1 cellular context compared by ENCODE assay signal in the genomic region with DNA sequence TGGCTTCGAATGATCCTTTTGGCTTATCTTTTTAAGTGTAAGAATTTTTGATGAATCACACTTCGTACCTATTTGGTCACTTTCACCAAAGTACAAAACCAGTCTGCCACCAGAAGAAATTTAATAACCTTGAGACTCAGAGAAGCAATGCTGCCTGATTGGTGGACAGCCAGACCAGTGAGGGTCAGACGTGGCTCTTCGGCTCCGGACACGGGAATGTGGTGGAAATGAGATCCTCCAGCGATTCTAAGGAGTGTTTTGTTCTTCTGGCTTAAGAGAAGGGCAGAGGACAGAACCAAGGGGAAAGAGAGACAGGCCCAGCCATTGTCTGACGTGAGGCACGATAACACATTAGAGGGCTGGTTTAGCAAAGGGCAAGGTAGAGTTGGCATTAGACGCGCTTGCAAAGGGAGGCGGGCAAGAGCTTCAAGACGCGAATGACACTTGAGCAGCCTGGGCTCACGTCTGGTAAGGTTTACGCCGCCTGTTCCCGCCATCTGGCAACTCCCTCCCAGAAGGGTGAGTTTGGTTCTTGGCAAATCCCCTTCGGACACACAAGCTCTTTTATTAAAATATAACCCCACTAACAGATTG.
TF ChIP-seq lines count a peak whose summit lies in the region.

No MANE protein-coding gene starts in this region.

TF ChIP-seq in GM12878, 131 proteins besides CTCF, POLR2A, EP300 and RAD21 (continued from another document and continues in another):
- TF ChIP-seq, protein P1, sequence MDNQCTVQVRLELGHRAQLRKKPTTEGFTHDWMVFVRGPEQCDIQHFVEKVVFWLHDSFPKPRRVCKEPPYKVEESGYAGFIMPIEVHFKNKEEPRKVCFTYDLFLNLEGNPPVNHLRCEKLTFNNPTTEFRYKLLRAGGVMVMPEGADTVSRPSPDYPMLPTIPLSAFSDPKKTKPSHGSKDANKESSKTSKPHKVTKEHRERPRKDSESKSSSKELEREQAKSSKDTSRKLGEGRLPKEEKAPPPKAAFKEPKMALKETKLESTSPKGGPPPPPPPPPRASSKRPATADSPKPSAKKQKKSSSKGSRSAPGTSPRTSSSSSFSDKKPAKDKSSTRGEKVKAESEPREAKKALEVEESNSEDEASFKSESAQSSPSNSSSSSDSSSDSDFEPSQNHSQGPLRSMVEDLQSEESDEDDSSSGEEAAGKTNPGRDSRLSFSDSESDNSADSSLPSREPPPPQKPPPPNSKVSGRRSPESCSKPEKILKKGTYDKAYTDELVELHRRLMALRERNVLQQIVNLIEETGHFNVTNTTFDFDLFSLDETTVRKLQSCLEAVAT (IDR thresholded peaks at IDR 0.05) = peak; percentile 19
- TF ChIP-seq, protein P2, sequence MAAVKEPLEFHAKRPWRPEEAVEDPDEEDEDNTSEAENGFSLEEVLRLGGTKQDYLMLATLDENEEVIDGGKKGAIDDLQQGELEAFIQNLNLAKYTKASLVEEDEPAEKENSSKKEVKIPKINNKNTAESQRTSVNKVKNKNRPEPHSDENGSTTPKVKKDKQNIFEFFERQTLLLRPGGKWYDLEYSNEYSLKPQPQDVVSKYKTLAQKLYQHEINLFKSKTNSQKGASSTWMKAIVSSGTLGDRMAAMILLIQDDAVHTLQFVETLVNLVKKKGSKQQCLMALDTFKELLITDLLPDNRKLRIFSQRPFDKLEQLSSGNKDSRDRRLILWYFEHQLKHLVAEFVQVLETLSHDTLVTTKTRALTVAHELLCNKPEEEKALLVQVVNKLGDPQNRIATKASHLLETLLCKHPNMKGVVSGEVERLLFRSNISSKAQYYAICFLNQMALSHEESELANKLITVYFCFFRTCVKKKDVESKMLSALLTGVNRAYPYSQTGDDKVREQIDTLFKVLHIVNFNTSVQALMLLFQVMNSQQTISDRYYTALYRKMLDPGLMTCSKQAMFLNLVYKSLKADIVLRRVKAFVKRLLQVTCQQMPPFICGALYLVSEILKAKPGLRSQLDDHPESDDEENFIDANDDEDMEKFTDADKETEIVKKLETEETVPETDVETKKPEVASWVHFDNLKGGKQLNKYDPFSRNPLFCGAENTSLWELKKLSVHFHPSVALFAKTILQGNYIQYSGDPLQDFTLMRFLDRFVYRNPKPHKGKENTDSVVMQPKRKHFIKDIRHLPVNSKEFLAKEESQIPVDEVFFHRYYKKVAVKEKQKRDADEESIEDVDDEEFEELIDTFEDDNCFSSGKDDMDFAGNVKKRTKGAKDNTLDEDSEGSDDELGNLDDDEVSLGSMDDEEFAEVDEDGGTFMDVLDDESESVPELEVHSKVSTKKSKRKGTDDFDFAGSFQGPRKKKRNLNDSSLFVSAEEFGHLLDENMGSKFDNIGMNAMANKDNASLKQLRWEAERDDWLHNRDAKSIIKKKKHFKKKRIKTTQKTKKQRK (IDR thresholded peaks at IDR 0.05; ENCODE audit: low read depth, low read length) = no peak
- TF ChIP-seq BMI1 (IDR thresholded peaks at IDR 0.05; ENCODE audit: borderline replicate concordance) (no peak), CBX5 (IDR thresholded peaks at IDR 0.05; ENCODE audit: low read depth) (no peak), BCL11A (IDR thresholded peaks at IDR 0.05; ENCODE audit: low read depth, low read length) (no peak), FOXK2 (IDR thresholded peaks at IDR 0.05) (no peak), MYC (IDR thresholded peaks at IDR 0.05; ENCODE audit: insufficient read depth, insufficient read length, insufficient replicate concordance, low read length, severe bottlenecking) (no peak), CBX3 (IDR thresholded peaks at IDR 0.05; ENCODE audit: borderline replicate concordance, low read depth) (no peak), TCF12 (IDR thresholded peaks at IDR 0.05; ENCODE audit: low read depth, low read length) (no peak), NFYA (IDR thresholded peaks at IDR 0.05; ENCODE audit: borderline replicate concordance, low read depth, low read length) (no peak), BHLHE40 (IDR thresholded peaks at IDR 0.05; ENCODE audit: borderline replicate concordance in 1 of 2, low read depth in 2 of 2, low read length in 1 of 2) (0 out of 4 replicates have a peak, but pooled peaks of 1 of the 2 experiments have one; percentile 16), MTA3 (IDR thresholded peaks at IDR 0.05; ENCODE audit: borderline replicate concordance, low read length) (no peak), BACH1 (IDR thresholded peaks at IDR 0.05; ENCODE audit: borderline replicate concordance) (no peak), NBN (IDR thresholded peaks at IDR 0.05) (no peak; the same call in 1 of the 2 replicates), RB1 (IDR thresholded peaks at IDR 0.05; ENCODE audit: borderline replicate concordance) (peak; percentile 70; the same call in 1 of the 2 replicates), ZBED1 (IDR thresholded peaks at IDR 0.05; ENCODE audit: borderline replicate concordance) (no peak), ESRRA (IDR thresholded peaks at IDR 0.05; ENCODE audit: low read length) (0 out of 2 replicates have a peak, but pooled peaks have one; percentile 4), ATF7 (IDR thresholded peaks at IDR 0.05; ENCODE audit: low read depth) (no peak), STAT1 (conservative IDR thresholded peaks at IDR 0.05) (no peak), MTA2 (IDR thresholded peaks at IDR 0.05; ENCODE audit: low read depth) (no peak), IKZF2 (IDR thresholded peaks at IDR 0.05) (no peak), ZSCAN29 (IDR thresholded peaks at IDR 0.05) (no peak), TCF3 (IDR thresholded peaks at IDR 0.05; ENCODE audit: borderline replicate concordance, insufficient read depth, low read depth, low read length) (no peak), WRNIP1 (IDR thresholded peaks at IDR 0.05; ENCODE audit: borderline replicate concordance, low read depth, low read length) (no peak), KLF5 (IDR thresholded peaks at IDR 0.05; ENCODE audit: partially characterized antibody) (no peak), TARDBP (IDR thresholded peaks at IDR 0.05; ENCODE audit: borderline replicate concordance) (no peak), ASH2L (IDR thresholded peaks at IDR 0.05; ENCODE audit: borderline replicate concordance, low read depth) (no peak)
- TF ChIP-seq, protein P3, sequence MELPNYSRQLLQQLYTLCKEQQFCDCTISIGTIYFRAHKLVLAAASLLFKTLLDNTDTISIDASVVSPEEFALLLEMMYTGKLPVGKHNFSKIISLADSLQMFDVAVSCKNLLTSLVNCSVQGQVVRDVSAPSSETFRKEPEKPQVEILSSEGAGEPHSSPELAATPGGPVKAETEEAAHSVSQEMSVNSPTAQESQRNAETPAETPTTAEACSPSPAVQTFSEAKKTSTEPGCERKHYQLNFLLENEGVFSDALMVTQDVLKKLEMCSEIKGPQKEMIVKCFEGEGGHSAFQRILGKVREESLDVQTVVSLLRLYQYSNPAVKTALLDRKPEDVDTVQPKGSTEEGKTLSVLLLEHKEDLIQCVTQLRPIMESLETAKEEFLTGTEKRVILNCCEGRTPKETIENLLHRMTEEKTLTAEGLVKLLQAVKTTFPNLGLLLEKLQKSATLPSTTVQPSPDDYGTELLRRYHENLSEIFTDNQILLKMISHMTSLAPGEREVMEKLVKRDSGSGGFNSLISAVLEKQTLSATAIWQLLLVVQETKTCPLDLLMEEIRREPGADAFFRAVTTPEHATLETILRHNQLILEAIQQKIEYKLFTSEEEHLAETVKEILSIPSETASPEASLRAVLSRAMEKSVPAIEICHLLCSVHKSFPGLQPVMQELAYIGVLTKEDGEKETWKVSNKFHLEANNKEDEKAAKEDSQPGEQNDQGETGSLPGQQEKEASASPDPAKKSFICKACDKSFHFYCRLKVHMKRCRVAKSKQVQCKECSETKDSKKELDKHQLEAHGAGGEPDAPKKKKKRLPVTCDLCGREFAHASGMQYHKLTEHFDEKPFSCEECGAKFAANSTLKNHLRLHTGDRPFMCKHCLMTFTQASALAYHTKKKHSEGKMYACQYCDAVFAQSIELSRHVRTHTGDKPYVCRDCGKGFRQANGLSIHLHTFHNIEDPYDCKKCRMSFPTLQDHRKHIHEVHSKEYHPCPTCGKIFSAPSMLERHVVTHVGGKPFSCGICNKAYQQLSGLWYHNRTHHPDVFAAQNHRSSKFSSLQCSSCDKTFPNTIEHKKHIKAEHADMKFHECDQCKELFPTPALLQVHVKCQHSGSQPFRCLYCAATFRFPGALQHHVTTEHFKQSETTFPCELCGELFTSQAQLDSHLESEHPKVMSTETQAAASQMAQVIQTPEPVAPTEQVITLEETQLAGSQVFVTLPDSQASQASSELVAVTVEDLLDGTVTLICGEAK (IDR thresholded peaks at IDR 0.05; ENCODE audit: borderline replicate concordance) = no peak; the same call in 1 of the 2 replicates
- TF ChIP-seq, protein P4, sequence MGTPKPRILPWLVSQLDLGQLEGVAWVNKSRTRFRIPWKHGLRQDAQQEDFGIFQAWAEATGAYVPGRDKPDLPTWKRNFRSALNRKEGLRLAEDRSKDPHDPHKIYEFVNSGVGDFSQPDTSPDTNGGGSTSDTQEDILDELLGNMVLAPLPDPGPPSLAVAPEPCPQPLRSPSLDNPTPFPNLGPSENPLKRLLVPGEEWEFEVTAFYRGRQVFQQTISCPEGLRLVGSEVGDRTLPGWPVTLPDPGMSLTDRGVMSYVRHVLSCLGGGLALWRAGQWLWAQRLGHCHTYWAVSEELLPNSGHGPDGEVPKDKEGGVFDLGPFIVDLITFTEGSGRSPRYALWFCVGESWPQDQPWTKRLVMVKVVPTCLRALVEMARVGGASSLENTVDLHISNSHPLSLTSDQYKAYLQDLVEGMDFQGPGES (IDR thresholded peaks at IDR 0.05) = no peak
- TF ChIP-seq, protein P5, sequence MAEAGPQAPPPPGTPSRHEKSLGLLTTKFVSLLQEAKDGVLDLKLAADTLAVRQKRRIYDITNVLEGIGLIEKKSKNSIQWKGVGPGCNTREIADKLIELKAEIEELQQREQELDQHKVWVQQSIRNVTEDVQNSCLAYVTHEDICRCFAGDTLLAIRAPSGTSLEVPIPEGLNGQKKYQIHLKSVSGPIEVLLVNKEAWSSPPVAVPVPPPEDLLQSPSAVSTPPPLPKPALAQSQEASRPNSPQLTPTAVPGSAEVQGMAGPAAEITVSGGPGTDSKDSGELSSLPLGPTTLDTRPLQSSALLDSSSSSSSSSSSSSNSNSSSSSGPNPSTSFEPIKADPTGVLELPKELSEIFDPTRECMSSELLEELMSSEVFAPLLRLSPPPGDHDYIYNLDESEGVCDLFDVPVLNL (IDR thresholded peaks at IDR 0.05; ENCODE audit: low read depth, low read length) = peak; percentile 61; the same call in 1 of the 2 replicates
- TF ChIP-seq, protein P6, sequence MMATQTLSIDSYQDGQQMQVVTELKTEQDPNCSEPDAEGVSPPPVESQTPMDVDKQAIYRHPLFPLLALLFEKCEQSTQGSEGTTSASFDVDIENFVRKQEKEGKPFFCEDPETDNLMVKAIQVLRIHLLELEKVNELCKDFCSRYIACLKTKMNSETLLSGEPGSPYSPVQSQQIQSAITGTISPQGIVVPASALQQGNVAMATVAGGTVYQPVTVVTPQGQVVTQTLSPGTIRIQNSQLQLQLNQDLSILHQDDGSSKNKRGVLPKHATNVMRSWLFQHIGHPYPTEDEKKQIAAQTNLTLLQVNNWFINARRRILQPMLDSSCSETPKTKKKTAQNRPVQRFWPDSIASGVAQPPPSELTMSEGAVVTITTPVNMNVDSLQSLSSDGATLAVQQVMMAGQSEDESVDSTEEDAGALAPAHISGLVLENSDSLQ (IDR thresholded peaks at IDR 0.05) = peak; percentile 19; the same call in 1 of the 2 replicates
- TF ChIP-seq, protein P7, sequence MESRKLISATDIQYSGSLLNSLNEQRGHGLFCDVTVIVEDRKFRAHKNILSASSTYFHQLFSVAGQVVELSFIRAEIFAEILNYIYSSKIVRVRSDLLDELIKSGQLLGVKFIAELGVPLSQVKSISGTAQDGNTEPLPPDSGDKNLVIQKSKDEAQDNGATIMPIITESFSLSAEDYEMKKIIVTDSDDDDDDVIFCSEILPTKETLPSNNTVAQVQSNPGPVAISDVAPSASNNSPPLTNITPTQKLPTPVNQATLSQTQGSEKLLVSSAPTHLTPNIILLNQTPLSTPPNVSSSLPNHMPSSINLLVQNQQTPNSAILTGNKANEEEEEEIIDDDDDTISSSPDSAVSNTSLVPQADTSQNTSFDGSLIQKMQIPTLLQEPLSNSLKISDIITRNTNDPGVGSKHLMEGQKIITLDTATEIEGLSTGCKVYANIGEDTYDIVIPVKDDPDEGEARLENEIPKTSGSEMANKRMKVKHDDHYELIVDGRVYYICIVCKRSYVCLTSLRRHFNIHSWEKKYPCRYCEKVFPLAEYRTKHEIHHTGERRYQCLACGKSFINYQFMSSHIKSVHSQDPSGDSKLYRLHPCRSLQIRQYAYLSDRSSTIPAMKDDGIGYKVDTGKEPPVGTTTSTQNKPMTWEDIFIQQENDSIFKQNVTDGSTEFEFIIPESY (IDR thresholded peaks at IDR 0.05) = no peak
- TF ChIP-seq, protein P8, sequence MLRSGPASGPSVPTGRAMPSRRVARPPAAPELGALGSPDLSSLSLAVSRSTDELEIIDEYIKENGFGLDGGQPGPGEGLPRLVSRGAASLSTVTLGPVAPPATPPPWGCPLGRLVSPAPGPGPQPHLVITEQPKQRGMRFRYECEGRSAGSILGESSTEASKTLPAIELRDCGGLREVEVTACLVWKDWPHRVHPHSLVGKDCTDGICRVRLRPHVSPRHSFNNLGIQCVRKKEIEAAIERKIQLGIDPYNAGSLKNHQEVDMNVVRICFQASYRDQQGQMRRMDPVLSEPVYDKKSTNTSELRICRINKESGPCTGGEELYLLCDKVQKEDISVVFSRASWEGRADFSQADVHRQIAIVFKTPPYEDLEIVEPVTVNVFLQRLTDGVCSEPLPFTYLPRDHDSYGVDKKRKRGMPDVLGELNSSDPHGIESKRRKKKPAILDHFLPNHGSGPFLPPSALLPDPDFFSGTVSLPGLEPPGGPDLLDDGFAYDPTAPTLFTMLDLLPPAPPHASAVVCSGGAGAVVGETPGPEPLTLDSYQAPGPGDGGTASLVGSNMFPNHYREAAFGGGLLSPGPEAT (IDR thresholded peaks at IDR 0.05; ENCODE audit: low read depth) = 0 out of 2 replicates have a peak, but pooled peaks have one; percentile 16
- TF ChIP-seq, protein P9, sequence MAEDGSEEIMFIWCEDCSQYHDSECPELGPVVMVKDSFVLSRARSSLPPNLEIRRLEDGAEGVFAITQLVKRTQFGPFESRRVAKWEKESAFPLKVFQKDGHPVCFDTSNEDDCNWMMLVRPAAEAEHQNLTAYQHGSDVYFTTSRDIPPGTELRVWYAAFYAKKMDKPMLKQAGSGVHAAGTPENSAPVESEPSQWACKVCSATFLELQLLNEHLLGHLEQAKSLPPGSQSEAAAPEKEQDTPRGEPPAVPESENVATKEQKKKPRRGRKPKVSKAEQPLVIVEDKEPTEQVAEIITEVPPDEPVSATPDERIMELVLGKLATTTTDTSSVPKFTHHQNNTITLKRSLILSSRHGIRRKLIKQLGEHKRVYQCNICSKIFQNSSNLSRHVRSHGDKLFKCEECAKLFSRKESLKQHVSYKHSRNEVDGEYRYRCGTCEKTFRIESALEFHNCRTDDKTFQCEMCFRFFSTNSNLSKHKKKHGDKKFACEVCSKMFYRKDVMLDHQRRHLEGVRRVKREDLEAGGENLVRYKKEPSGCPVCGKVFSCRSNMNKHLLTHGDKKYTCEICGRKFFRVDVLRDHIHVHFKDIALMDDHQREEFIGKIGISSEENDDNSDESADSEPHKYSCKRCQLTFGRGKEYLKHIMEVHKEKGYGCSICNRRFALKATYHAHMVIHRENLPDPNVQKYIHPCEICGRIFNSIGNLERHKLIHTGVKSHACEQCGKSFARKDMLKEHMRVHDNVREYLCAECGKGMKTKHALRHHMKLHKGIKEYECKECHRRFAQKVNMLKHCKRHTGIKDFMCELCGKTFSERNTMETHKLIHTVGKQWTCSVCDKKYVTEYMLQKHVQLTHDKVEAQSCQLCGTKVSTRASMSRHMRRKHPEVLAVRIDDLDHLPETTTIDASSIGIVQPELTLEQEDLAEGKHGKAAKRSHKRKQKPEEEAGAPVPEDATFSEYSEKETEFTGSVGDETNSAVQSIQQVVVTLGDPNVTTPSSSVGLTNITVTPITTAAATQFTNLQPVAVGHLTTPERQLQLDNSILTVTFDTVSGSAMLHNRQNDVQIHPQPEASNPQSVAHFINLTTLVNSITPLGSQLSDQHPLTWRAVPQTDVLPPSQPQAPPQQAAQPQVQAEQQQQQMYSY (CRISPR knock-in tag; IDR thresholded peaks at IDR 0.05) = no peak
